14 cellular contexts compared by ENCODE assay signal in genomic region chr15:98856540-98856907, GRCh38.
DNase-seq lines count a peak whose midpoint lies in the region; ATAC-seq, FAIRE-seq and TF ChIP-seq lines count a peak whose summit lies in the region.
"Had no signal": no experiment of that assay in that cellular context is flagged by ENCODE, and none has a peak within 500 bp of the region (broad histone marks: within the 10 kb centered on the region; RNA-seq: fewer than 3 reads in every experiment).

No MANE protein-coding gene starts in this region.

- H3K9me3 ChIP-seq in muscle layer of colon (ENCODE audit: low read length) (no peaks in the 10 kb centered on the region), gastrocnemius medialis (no peaks in the 10 kb centered on the region)
- no peaks in the 10 kb centered on the region for H3K9me3 ChIP-seq in effector memory CD4-positive, alpha-beta T cell (ENCODE audit: control insufficient read depth, low read length)

- H3K27me3 ChIP-seq in bronchial epithelial cell (ENCODE audit: control insufficient read depth, insufficient read depth, low read length), result no peaks in the 10 kb centered on the region
- H3K27me3 ChIP-seq in muscle layer of colon (ENCODE audit: control insufficient read depth in 1 of 2, insufficient read depth in 2 of 2, low read length in 2 of 2), result no peaks in the 10 kb centered on the region
- H3K27me3 ChIP-seq in effector memory CD4-positive, alpha-beta T cell (replicated peaks; ENCODE audit: control insufficient read depth, insufficient read depth, low read length, poor library complexity, severe bottlenecking), result no peaks in the 10 kb centered on the region
- H3K27me3 ChIP-seq in gastrocnemius medialis, result no peaks in the 10 kb centered on the region

- intact Hi-C loops in gastrocnemius medialis (cut with DNase I; ENCODE audit: low total_unique reads), result no loop called here

- peaks cover 75% of the 10 kb centered on the region for H3K4me1 ChIP-seq in muscle layer of colon (ENCODE audit: insufficient read depth, low read length)
- peaks cover 7% of the 10 kb centered on the region for H3K4me1 ChIP-seq in effector memory CD4-positive, alpha-beta T cell (ENCODE audit: control insufficient read depth, insufficient read depth, low read length, poor library complexity, severe bottlenecking)
- peaks cover 8 to 42% of the 10 kb centered on the region in 2 donors for H3K4me1 ChIP-seq in gastrocnemius medialis

- no peaks in the 10 kb centered on the region for H3K9me3 Mint-ChIP-seq in activated naive CD4-positive, alpha-beta T cell treated with anti-CD3 and anti-CD28 coated beads, Interleukin-2, amount 50 U/mL, for 24 hours
- H3K9me3 Mint-ChIP-seq in activated naive CD4-positive, alpha-beta T cell treated with anti-CD3 and anti-CD28 coated beads, Interleukin-2, amount 10 ng/mL, durations not matched to agents 7 days and 5 days, result no peaks in the 10 kb centered on the region
- H3K9me3 Mint-ChIP-seq: activated CD4-positive, alpha-beta memory T cell treated with anti-CD3 and anti-CD28 coated beads, Interleukin-2, amount 10 ng/mL, durations not matched to agents 7 days and 5 days; activated naive CD4-positive, alpha-beta T cell treated with anti-CD3 and anti-CD28 coated beads for 36 hours; T-helper 1 cell treated with Interleukin-12 subunit alpha and Interleukin-12 subunit beta and Interleukin-4 antibody, amounts not matched to agents 30 μg/mL and 1 μg/mL, for 36 hours had no signal

- POLR2A ChIA-PET in RWPE1 (lab: Yijun Ruan, JAX; ENCODE audit: low non-redundant PET), result no interaction called here

- peaks cover 84% of the 10 kb centered on the region for H3K4me1 Mint-ChIP-seq in activated naive CD4-positive, alpha-beta T cell treated with anti-CD3 and anti-CD28 coated beads, Interleukin-2, amount 50 U/mL, for 24 hours
- H3K4me1 Mint-ChIP-seq in activated naive CD4-positive, alpha-beta T cell treated with anti-CD3 and anti-CD28 coated beads, Interleukin-2, amount 10 ng/mL, durations not matched to agents 7 days and 5 days, result peaks cover 62% of the 10 kb centered on the region

- TF ChIP-seq CTCF in bronchial epithelial cell (IDR thresholded peaks at IDR 0.05; ENCODE audit: insufficient read depth, low read length, severe bottlenecking) (no peak), RWPE1 (conservative IDR thresholded peaks at IDR 0.05; ENCODE audit: low read depth) (no peak), gastrocnemius medialis (IDR thresholded peaks at IDR 0.05 in 4 of 5, conservative IDR thresholded peaks at IDR 0.05 in 1 of 5) (no peak)

- H3K36me3 ChIP-seq in bronchial epithelial cell (ENCODE audit: control insufficient read depth, insufficient read depth, low read length) (no peaks in the 10 kb centered on the region), muscle layer of colon (ENCODE audit: insufficient read depth, low read length) (no peaks in the 10 kb centered on the region), gastrocnemius medialis (no peaks in the 10 kb centered on the region)
- no peaks in the 10 kb centered on the region for H3K36me3 ChIP-seq in effector memory CD4-positive, alpha-beta T cell (ENCODE audit: control insufficient read depth, insufficient read depth, low read length)

- no peak for TF ChIP-seq POLR2A in gastrocnemius medialis (IDR thresholded peaks at IDR 0.05)

- H3K4me3 Mint-ChIP-seq in activated naive CD4-positive, alpha-beta T cell treated with anti-CD3 and anti-CD28 coated beads, Interleukin-2, amount 50 U/mL, for 24 hours, result no peak overlapping the region
- H3K4me3 Mint-ChIP-seq in activated naive CD4-positive, alpha-beta T cell treated with anti-CD3 and anti-CD28 coated beads, Interleukin-2, amount 10 ng/mL, durations not matched to agents 7 days and 5 days, result no peak overlapping the region
- H3K4me3 Mint-ChIP-seq: activated CD4-positive, alpha-beta memory T cell treated with anti-CD3 and anti-CD28 coated beads, Interleukin-2, amount 10 ng/mL, durations not matched to agents 7 days and 5 days; activated naive CD4-positive, alpha-beta T cell treated with anti-CD3 and anti-CD28 coated beads for 36 hours; T-helper 1 cell treated with Interleukin-12 subunit alpha and Interleukin-12 subunit beta and Interleukin-4 antibody, amounts not matched to agents 30 μg/mL and 1 μg/mL, for 36 hours had no signal

- no peak overlapping the region for H3K9ac ChIP-seq in muscle layer of colon (ENCODE audit: low read length)

- H3K27ac ChIP-seq in muscle layer of colon (ENCODE audit: low read depth, low read length) (peak overlapping the region; percentile 35), RWPE1 (no peak overlapping the region), gastrocnemius medialis (no peak overlapping the region)
- H3K27ac ChIP-seq in effector memory CD4-positive, alpha-beta T cell (ENCODE audit: insufficient read depth, low read length, poor library complexity, severe bottlenecking), result no peak overlapping the region

- H3K27me3 Mint-ChIP-seq in activated naive CD4-positive, alpha-beta T cell treated with anti-CD3 and anti-CD28 coated beads, Interleukin-2, amount 50 U/mL, for 24 hours, result no peaks in the 10 kb centered on the region
- no peaks in the 10 kb centered on the region for H3K27me3 Mint-ChIP-seq in activated naive CD4-positive, alpha-beta T cell treated with anti-CD3 and anti-CD28 coated beads, Interleukin-2, amount 10 ng/mL, durations not matched to agents 7 days and 5 days
- H3K27me3 Mint-ChIP-seq: activated CD4-positive, alpha-beta memory T cell treated with anti-CD3 and anti-CD28 coated beads, Interleukin-2, amount 10 ng/mL, durations not matched to agents 7 days and 5 days had no signal

- no peaks in the 10 kb centered on the region for H3K36me3 Mint-ChIP-seq in activated naive CD4-positive, alpha-beta T cell treated with anti-CD3 and anti-CD28 coated beads, Interleukin-2, amount 50 U/mL, for 24 hours
- H3K36me3 Mint-ChIP-seq in activated naive CD4-positive, alpha-beta T cell treated with anti-CD3 and anti-CD28 coated beads, Interleukin-2, amount 10 ng/mL, durations not matched to agents 7 days and 5 days, result no peaks in the 10 kb centered on the region

- ATAC-seq in HG03025 (IDR thresholded peaks at IDR 0.05; ENCODE audit: low FRiP score, unreplicated experiment) (no peak), gastrocnemius medialis (no peak)

- CTCF ChIA-PET in activated naive CD4-positive, alpha-beta T cell treated with anti-CD3 and anti-CD28 coated beads, Interleukin-2, amount 10 ng/mL, durations not matched to agents 7 days and 5 days (lab: Charles Lee), result interaction anchor here (0.6 to 1.4 kb wide), 6 partner anchors 8 to 338 kb away, joined by 3 to 6 read pairs (median 4); no protein-coding TSS in a partner anchor
- CTCF ChIA-PET in RWPE1 (lab: Yijun Ruan, JAX), result interaction anchor here (0.8 to 1.0 kb wide), 2 partner anchors 202 to 338 kb away, joined by 3 read pairs; no protein-coding TSS in a partner anchor

- H3K4me3 ChIP-seq in bronchial epithelial cell (ENCODE audit: low read depth, low read length) (no peak overlapping the region), muscle layer of colon (ENCODE audit: low read depth in 1 of 2, low read length in 2 of 2) (no peak overlapping the region), gastrocnemius medialis (no peak overlapping the region)
- no peak overlapping the region for H3K4me3 ChIP-seq in effector memory CD4-positive, alpha-beta T cell (ENCODE audit: insufficient read depth, low read depth, low read length, poor library complexity, severe bottlenecking)

- in situ Hi-C loops in gastrocnemius medialis (cut with MboI; ENCODE audit: low sequenced_read_pairs in 4 of 4), result no loop called here

- FAIRE-seq in bronchial epithelial cell (lab: Jason Lieb, UNC), result no peak

- H3K27ac Mint-ChIP-seq in activated naive CD4-positive, alpha-beta T cell treated with anti-CD3 and anti-CD28 coated beads, Interleukin-2, amount 50 U/mL, for 24 hours, result peak overlapping the region; percentile 3
- H3K27ac Mint-ChIP-seq in activated naive CD4-positive, alpha-beta T cell treated with anti-CD3 and anti-CD28 coated beads, Interleukin-2, amount 10 ng/mL, durations not matched to agents 7 days and 5 days, result no peak overlapping the region
- H3K27ac Mint-ChIP-seq: activated CD4-positive, alpha-beta memory T cell treated with anti-CD3 and anti-CD28 coated beads, Interleukin-2, amount 10 ng/mL, durations not matched to agents 7 days and 5 days; activated naive CD4-positive, alpha-beta T cell treated with anti-CD3 and anti-CD28 coated beads for 36 hours; T-helper 1 cell treated with Interleukin-12 subunit alpha and Interleukin-12 subunit beta and Interleukin-4 antibody, amounts not matched to agents 30 μg/mL and 1 μg/mL, for 36 hours had no signal

- no peak for DNase-seq in activated naive CD4-positive, alpha-beta T cell treated with anti-CD3 and anti-CD28 coated beads, Interleukin-2, amount 10 ng/mL, durations not matched to agents 7 days and 5 days
- DNase-seq in bronchial epithelial cell (ENCODE audit: low read depth) (peak; percentile 70), RWPE1 (ENCODE audit: low spot score) (no peak), gastrocnemius medialis (no peak)
- no peak for DNase-seq in effector memory CD4-positive, alpha-beta T cell
- DNase-seq: 8988T; activated CD4-positive, alpha-beta memory T cell treated with anti-CD3 and anti-CD28 coated beads, Interleukin-2, amount 10 ng/mL, durations not matched to agents 7 days and 5 days; activated naive CD4-positive, alpha-beta T cell treated with anti-CD3 and anti-CD28 coated beads for 36 hours; DMS79 treated with DMSO at 0.1 percent for 48 hours; NCI-H1930 had no signal
